Comparison of ENCODE assay signal across 14 cellular contexts in the genomic region with DNA sequence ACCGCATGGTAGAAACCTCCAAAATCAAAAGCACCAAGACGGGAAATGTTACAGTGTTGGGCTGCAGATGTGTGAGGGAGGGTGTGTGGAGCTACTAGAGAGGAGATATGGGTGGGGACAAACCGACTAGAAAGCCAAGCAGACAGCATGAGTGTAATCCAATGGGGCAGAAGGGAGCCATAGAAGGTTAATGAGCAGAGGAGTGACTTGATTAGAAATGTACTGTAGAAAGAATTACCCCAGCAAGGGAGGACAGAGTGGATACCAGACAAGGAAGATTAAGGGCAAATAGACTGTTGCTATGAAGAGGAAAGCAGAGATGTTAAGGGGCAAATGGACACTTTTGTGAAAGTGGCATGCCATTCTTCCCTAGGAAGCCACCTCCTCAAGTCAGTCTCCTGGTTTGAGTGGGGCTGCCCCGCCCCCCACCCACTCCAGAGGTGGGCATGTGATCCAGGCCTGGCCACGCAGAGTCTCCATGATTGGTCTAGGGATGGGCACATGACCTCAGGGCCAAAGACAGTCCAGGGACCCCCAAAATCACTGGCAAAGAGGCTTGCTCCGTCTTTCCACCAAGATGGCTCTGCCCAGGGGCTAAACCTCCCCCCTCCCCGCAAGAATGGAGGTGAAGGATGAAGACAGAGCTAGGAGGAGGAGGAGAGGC. TPM values are rescaled to one million over a fixed set of nuclear protein-coding genes. Genes with fewer than 3 reads are reported as not detected.
DNase-seq lines count a peak whose midpoint lies in the region; ATAC-seq and TF ChIP-seq lines count a peak whose summit lies in the region.
"Had no signal": no experiment of that assay in that cellular context is flagged by ENCODE, and none has a peak within 500 bp of the region (broad histone marks: within the 10 kb centered on the region; RNA-seq: fewer than 3 reads in every experiment).

No MANE protein-coding gene starts in this region.

- no peaks in the 10 kb centered on the region for H3K36me3 ChIP-seq in muscle layer of colon (ENCODE audit: insufficient read depth, low read length)
- no peaks in the 10 kb centered on the region for H3K36me3 ChIP-seq in uterus
- H3K36me3 ChIP-seq in neuronal stem cell (replicated peaks in 1 of 2; ENCODE audit: control insufficient read depth in 2 of 2, insufficient read depth in 2 of 2, low read length in 2 of 2): peaks cover 19 to 82% of the 10 kb centered on the region in 2 donors
- H3K36me3 ChIP-seq: BLaER1 had no signal

- no peak for TF ChIP-seq CTCF in uterus (IDR thresholded peaks at IDR 0.05)

- ATAC-seq in stimulated activated naive CD8-positive, alpha-beta T cell treated with anti-CD3 and anti-CD28 coated beads, Interleukin-15, Interleukin-2, amounts not matched to agents 100 U/mL and 50 U/mL, for 24 hours: no peak
- no peak for ATAC-seq in activated naive CD4-positive, alpha-beta T cell treated with anti-CD3 and anti-CD28 coated beads, Interleukin-2, amount 50 U/mL, for 72 hours
- ATAC-seq in HG03045 (IDR thresholded peaks at IDR 0.05; ENCODE audit: unreplicated experiment): no peak

- H3K27ac ChIP-seq in muscle layer of colon (ENCODE audit: low read depth, low read length): peak overlapping the region; percentile 74
- peak overlapping the region; percentile 77 to 86 for H3K27ac ChIP-seq in uterus
- H3K27ac ChIP-seq in neuronal stem cell (replicated peaks; ENCODE audit: low read length): no peak overlapping the region

- H3K9me3 ChIP-seq in muscle layer of colon (ENCODE audit: low read length) (no peaks in the 10 kb centered on the region), uterus (no peaks in the 10 kb centered on the region), neuronal stem cell (replicated peaks in 1 of 2; ENCODE audit: control insufficient read depth in 2 of 2, insufficient read depth in 1 of 2, low read depth in 1 of 2, low read length in 2 of 2) (peaks cover 0 to 3% of the 10 kb centered on the region in 2 donors)

- H4K91ac ChIP-seq in neuronal stem cell (ENCODE audit: low read depth, low read length, poor library complexity): no peak overlapping the region

- H2AFZ ChIP-seq in neuronal stem cell (ENCODE audit: low read length): no peak overlapping the region

- H2BK120ac ChIP-seq in neuronal stem cell (ENCODE audit: low read depth, low read length): no peak overlapping the region

- no peak overlapping the region for H3K23ac ChIP-seq in neuronal stem cell (ENCODE audit: low read depth, low read length, poor library complexity)

- no peak overlapping the region for H3K4me2 ChIP-seq in neuronal stem cell (ENCODE audit: insufficient read depth, low read length, poor library complexity, severe bottlenecking)

- H3K36me3 Mint-ChIP-seq in stimulated activated naive CD8-positive, alpha-beta T cell treated with anti-CD3 and anti-CD28 coated beads, Interleukin-15, Interleukin-2, amounts not matched to agents 100 ng/mL and 50 ng/mL, for 24 hours (ENCODE audit: low read depth): peaks cover 76% of the 10 kb centered on the region
- H3K36me3 Mint-ChIP-seq in activated naive CD4-positive, alpha-beta T cell treated with anti-CD3 and anti-CD28 coated beads, Interleukin-2, amount 50 U/mL, for 72 hours: peaks cover 57 to 85% of the 10 kb centered on the region in 2 donors

- H3K4ac ChIP-seq in neuronal stem cell (ENCODE audit: low read length): no peak overlapping the region

- TF ChIP-seq POLR2A in uterus (IDR thresholded peaks at IDR 0.05): no peak

- DNase-seq in stimulated activated naive CD8-positive, alpha-beta T cell treated with anti-CD3 and anti-CD28 coated beads, Interleukin-15, Interleukin-2, amounts not matched to agents 100 U/mL and 50 U/mL, for 24 hours: no peak
- DNase-seq in activated naive CD4-positive, alpha-beta T cell treated with anti-CD3 and anti-CD28 coated beads, Interleukin-2, amount 50 U/mL, for 72 hours (ENCODE audit: low spot score in 2 of 2): no peak
- DNase-seq in uterus (no peak), NCI-H1048 (lab: John Stamatoyannopoulos, UW) (no peak), neuronal stem cell (ENCODE audit: low spot score) (no peak)
- DNase-seq: aorta; effector CD8-positive, alpha-beta T cell; GDM1; kidney glomerular epithelial cell; NK-92 treated with Interleukin-12 subunit alpha and Interleukin-12 subunit beta, amount 100 ng/mL, for 24 hours had no signal

- peak overlapping the region; percentile 44 for H3K9ac ChIP-seq in muscle layer of colon (ENCODE audit: low read length)
- no peak overlapping the region for H3K9ac ChIP-seq in neuronal stem cell (ENCODE audit: low read depth, low read length, poor library complexity)
- H3K9ac ChIP-seq: BLaER1 had no signal

- H2BK5ac ChIP-seq in neuronal stem cell (ENCODE audit: low read length): no peak overlapping the region

- H3K4me3 ChIP-seq in muscle layer of colon (ENCODE audit: low read depth in 1 of 2, low read length in 2 of 2) (peak overlapping the region; percentile 14 to 41), uterus (no peak overlapping the region), neuronal stem cell (ENCODE audit: low read length in 2 of 2) (no peak overlapping the region)
- H3K4me3 ChIP-seq: BLaER1 had no signal

- H3K14ac ChIP-seq in neuronal stem cell (ENCODE audit: low read length): no peak overlapping the region

- peaks cover 79% of the 10 kb centered on the region for H3K4me1 Mint-ChIP-seq in stimulated activated naive CD8-positive, alpha-beta T cell treated with anti-CD3 and anti-CD28 coated beads, Interleukin-15, Interleukin-2, amounts not matched to agents 100 ng/mL and 50 ng/mL, for 24 hours (ENCODE audit: low read depth)

- H3K4me1 ChIP-seq in muscle layer of colon (ENCODE audit: insufficient read depth, low read length) (peaks cover 62% of the 10 kb centered on the region), uterus (peaks cover 0 to 7% of the 10 kb centered on the region in 2 donors), neuronal stem cell (ENCODE audit: control insufficient read depth in 2 of 2, insufficient read depth in 1 of 2, low read depth in 1 of 2, low read length in 2 of 2) (peaks cover 21 to 26% of the 10 kb centered on the region in 2 donors)

- H3K18ac ChIP-seq in neuronal stem cell (ENCODE audit: low read length): no peak overlapping the region

- no peaks in the 10 kb centered on the region for H3K27me3 Mint-ChIP-seq in stimulated activated naive CD8-positive, alpha-beta T cell treated with anti-CD3 and anti-CD28 coated beads, Interleukin-15, Interleukin-2, amounts not matched to agents 100 ng/mL and 50 ng/mL, for 24 hours

- H3K27me3 ChIP-seq in muscle layer of colon (ENCODE audit: control insufficient read depth in 1 of 2, insufficient read depth in 2 of 2, low read length in 2 of 2): no peaks in the 10 kb centered on the region
- H3K27me3 ChIP-seq in uterus: no peaks in the 10 kb centered on the region
- H3K27me3 ChIP-seq in neuronal stem cell (ENCODE audit: control insufficient read depth in 3 of 3, insufficient read depth in 3 of 3, low read depth in 1 of 3, low read length in 3 of 3): no peaks in the 10 kb centered on the region

- no peak overlapping the region for H4K8ac ChIP-seq in neuronal stem cell (ENCODE audit: low read depth, low read length)

- H2BK12ac ChIP-seq in neuronal stem cell (ENCODE audit: low read length): no peak overlapping the region

- intact Hi-C loops in uterus (cut with DNase I; ENCODE audit: low total_unique reads): no loop called here

- H3K4me3 Mint-ChIP-seq in stimulated activated naive CD8-positive, alpha-beta T cell treated with anti-CD3 and anti-CD28 coated beads, Interleukin-15, Interleukin-2, amounts not matched to agents 100 ng/mL and 50 ng/mL, for 24 hours: peak overlapping the region; percentile 93

- H2AK5ac ChIP-seq in neuronal stem cell (ENCODE audit: low read depth, low read length): no peak overlapping the region

- peak overlapping the region; percentile 79 for H3K27ac Mint-ChIP-seq in stimulated activated naive CD8-positive, alpha-beta T cell treated with anti-CD3 and anti-CD28 coated beads, Interleukin-15, Interleukin-2, amounts not matched to agents 100 ng/mL and 50 ng/mL, for 24 hours
- peak overlapping the region; percentile 80 to 89 for H3K27ac Mint-ChIP-seq in activated naive CD4-positive, alpha-beta T cell treated with anti-CD3 and anti-CD28 coated beads, Interleukin-2, amount 50 U/mL, for 72 hours

- peaks cover 15% of the 10 kb centered on the region for H3K79me1 ChIP-seq in neuronal stem cell (ENCODE audit: low read depth, low read length)

- WGBS in neuronal stem cell (ENCODE audit: extremely low coverage in 2 of 2, insufficient read length in 2 of 2, insufficient replicate concordance in 1 of 2), 2 donors: no CpG with 5 or more reads among the region's 7 CpGs

- H3K9me3 Mint-ChIP-seq in stimulated activated naive CD8-positive, alpha-beta T cell treated with anti-CD3 and anti-CD28 coated beads, Interleukin-15, Interleukin-2, amounts not matched to agents 100 ng/mL and 50 ng/mL, for 24 hours: peaks cover 10% of the 10 kb centered on the region
- peaks cover 0 to 10% of the 10 kb centered on the region in 2 donors for H3K9me3 Mint-ChIP-seq in activated naive CD4-positive, alpha-beta T cell treated with anti-CD3 and anti-CD28 coated beads, Interleukin-2, amount 50 U/mL, for 72 hours

- no peak overlapping the region for H2BK15ac ChIP-seq in neuronal stem cell (ENCODE audit: low read length)

RNA-seq across cellular contexts. Expression of a gene that starts 4.3 kb away (rescaled TPM):
- 100 to 1,000 TPM; 277 to 583 TPM for total RNA-seq in activated naive CD4-positive, alpha-beta T cell treated with anti-CD3 and anti-CD28 coated beads, Interleukin-2, amount 50 U/mL, for 72 hours
- 10 to 100 TPM; 19.1 to 66.9 (median 29.4) TPM for total RNA-seq in uterus
- polyA plus RNA-seq in neuronal stem cell (2013, experiment 1 of 2): 222 TPM
- 221 TPM for polyA plus RNA-seq in neuronal stem cell (2013, experiment 2 of 2)

RNA-seq across cellular contexts. Expression of a gene that starts 34.8 kb away (rescaled TPM):
- total RNA-seq in activated naive CD4-positive, alpha-beta T cell treated with anti-CD3 and anti-CD28 coated beads, Interleukin-2, amount 50 U/mL, for 72 hours: 10 to 100 TPM; 50.5 to 60.5 TPM
- total RNA-seq in uterus: 10 to 100 TPM; 38.2 to 70.7 (median 52.5) TPM
- 7.4 TPM for polyA plus RNA-seq in neuronal stem cell (2013, experiment 1 of 2)
- polyA plus RNA-seq in neuronal stem cell (2013, experiment 2 of 2): 8.0 TPM

Comparison
In these comparisons a context has a peak if more than half of its experiments do, and no peak if none do; other contexts are left out.
1. H3K4me3 ChIP-seq: peak in muscle layer of colon (2 of 2); none in uterus (0 of 2) and neuronal stem cell (0 of 2).
2. RNA of a gene that starts 4.3 kb away (total RNA-seq): 277 to 583 TPM in activated naive CD4-positive, alpha-beta T cell treated with anti-CD3 and anti-CD28 coated beads, Interleukin-2, amount 50 U/mL, for 72 hours; 19.1 to 66.9 TPM in uterus; every median in the first group is over 4 times any median in the second.